9 cellular contexts compared by ENCODE assay signal in the genomic region with DNA sequence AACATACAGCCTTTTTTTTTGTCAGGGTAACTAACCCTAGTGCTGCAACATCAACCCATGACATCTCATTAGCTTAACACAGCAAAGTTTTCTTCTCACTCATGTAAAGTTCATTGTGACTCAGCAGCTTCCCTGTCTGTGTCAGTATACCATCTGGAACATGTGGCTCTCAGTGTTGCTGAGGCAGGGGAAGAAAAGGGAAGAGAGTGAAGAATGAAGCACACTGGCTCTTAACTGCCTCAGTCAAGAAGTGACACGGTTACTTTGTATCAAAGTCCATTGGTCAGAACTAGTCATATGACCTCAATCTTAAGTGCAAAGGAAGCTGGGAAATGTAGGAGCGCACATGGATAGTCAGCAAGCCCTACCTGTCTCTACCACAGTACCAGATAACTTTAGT.
DNase-seq lines count a peak whose midpoint lies in the region; ATAC-seq, FAIRE-seq and TF ChIP-seq lines count a peak whose summit lies in the region.
"Had no signal": no experiment of that assay in that cellular context is flagged by ENCODE, and none has a peak within 500 bp of the region (broad histone marks: within the 10 kb centered on the region; RNA-seq: fewer than 3 reads in every experiment).

No MANE protein-coding gene starts in this region.

- H3F3A ChIP-seq in PC-3 (ENCODE audit: low read length, unreplicated experiment) = peaks cover 4% of the 10 kb centered on the region

- H3K4me2 ChIP-seq in PC-3 (ENCODE audit: low read length) = no peak overlapping the region

- no peaks in the 10 kb centered on the region for H3K9me3 ChIP-seq in PC-3 (ENCODE audit: low read length)

- H3K4me3 ChIP-seq in PC-3 (ENCODE audit: low read length) = no peak overlapping the region

- POLR2A ChIA-PET in PC-3 (lab: Charles Lee; ENCODE audit: unreplicated experiment) = no interaction called here

- H3K4me1 ChIP-seq in PC-3 (ENCODE audit: insufficient read depth, low read length) = peaks cover 43% of the 10 kb centered on the region
- peaks cover 41% of the 10 kb centered on the region for H3K4me1 ChIP-seq in foreskin keratinocyte

- FAIRE-seq in GM18507 (lab: Jason Lieb, UNC) = peak; percentile 51

- no peaks in the 10 kb centered on the region for H3K36me3 ChIP-seq in PC-3 (ENCODE audit: low read depth, low read length)

- H3K9ac ChIP-seq in PC-3 (ENCODE audit: low read length) = no peak overlapping the region

- H4K20me1 ChIP-seq in PC-3 (ENCODE audit: low read length) = no peaks in the 10 kb centered on the region

- CTCF ChIA-PET in PC-3 (lab: Charles Lee) = no interaction called here

- intact Hi-C loops in PC-3 (cut with micrococcal nuclease) = no loop called here

- H3K79me2 ChIP-seq in PC-3 (ENCODE audit: low read length) = no peaks in the 10 kb centered on the region

- DNase-seq in GM18507 (ENCODE audit: extremely low spot score, insufficient read length, low read depth) = peak; percentile 9
- peak; percentile 17 for DNase-seq in PC-3
- peak; percentile 86 to 91 for DNase-seq in foreskin keratinocyte
- no peak for DNase-seq in HuH-7 (ENCODE audit: low spot score)
- no peak for DNase-seq in cerebellum (ENCODE audit: low spot score)
- DNase-seq: T-cell had no signal

- ATAC-seq in HG02678 (IDR thresholded peaks at IDR 0.05; ENCODE audit: unreplicated experiment) (peak; percentile 60), PC-3 (no peak), foreskin keratinocyte (peak; percentile 85), HG03196 (IDR thresholded peaks at IDR 0.05; ENCODE audit: unreplicated experiment) (no peak), GM18517 (IDR thresholded peaks at IDR 0.05; ENCODE audit: unreplicated experiment) (no peak)

- no peaks in the 10 kb centered on the region for H3K9me2 ChIP-seq in PC-3 (replicated peaks; ENCODE audit: low read length)

- H3K27me3 ChIP-seq in PC-3 (ENCODE audit: low read length) (no peaks in the 10 kb centered on the region), foreskin keratinocyte (no peaks in the 10 kb centered on the region)

- H3K27ac ChIP-seq in PC-3 (ENCODE audit: low read length) (no peak overlapping the region), foreskin keratinocyte (no peak overlapping the region)

- TF ChIP-seq CTCF in PC-3 (conservative IDR thresholded peaks at IDR 0.05; ENCODE audit: low read depth, low read length) = no peak
- TF ChIP-seq CTCF in foreskin keratinocyte (conservative IDR thresholded peaks at IDR 0.05) = no peak

- BruUV-seq in PC-3 (replicated peaks; lab: Mats Ljungman, UMichigan) = no TSS peak

- no peak overlapping the region for H2AFZ ChIP-seq in PC-3 (ENCODE audit: low read length)

Comparison
In these comparisons a context has a peak if more than half of its experiments do, and no peak if none do; other contexts are left out.
1. DNase-seq: peak in GM18507 (single experiment), PC-3 (single experiment) and foreskin keratinocyte (2 of 2); none in HuH-7 (single experiment) and cerebellum (single experiment).
2. ATAC-seq: peak in HG02678 (single experiment) and foreskin keratinocyte (single experiment); none in PC-3 (single experiment), HG03196 (single experiment) and GM18517 (single experiment).